In genomic region chr20:4673371-4674001, GRCh38 we compare ENCODE assay signal across 24 cellular contexts. TPM values are rescaled to one million over a fixed set of nuclear protein-coding genes. Genes with fewer than 3 reads are reported as not detected.
DNase-seq lines count a peak whose midpoint lies in the region; ATAC-seq, FAIRE-seq and TF ChIP-seq lines count a peak whose summit lies in the region.
"Had no signal": no experiment of that assay in that cellular context is flagged by ENCODE, and none has a peak within 500 bp of the region (broad histone marks: within the 10 kb centered on the region; RNA-seq: fewer than 3 reads in every experiment).

No MANE protein-coding gene starts in this region.

- BruUV-seq in PC-3 (replicated peaks; lab: Mats Ljungman, UMichigan) = no TSS peak

- no peak overlapping the region for H2BK5ac ChIP-seq in H1 (ENCODE audit: low read depth, low read length)

- 72% methylated on average over 5 of the region's 5 CpGs; no CpG with 5 or more reads in 1 of the 2 experiments for WGBS in H1 (ENCODE audit: extremely low coverage in 1 of 2, insufficient coverage in 1 of 2, insufficient read length in 1 of 2, insufficient replicate concordance in 2 of 2, low coverage in 1 of 2, low lambda C conversion rate in 2 of 2, missing lambda C conversion rate in 1 of 2), 2 experiments
- WGBS in mesodermal cell (ENCODE audit: insufficient coverage in 2 of 2), 2 experiments = 65 to 75% methylated on average over 5 of the region's 5 CpGs

- H3K27me3 ChIP-seq in GM23338 (ENCODE audit: insufficient read depth) = no peaks in the 10 kb centered on the region
- H3K27me3 ChIP-seq in PC-3 (ENCODE audit: low read length) = no peaks in the 10 kb centered on the region
- no peaks in the 10 kb centered on the region for H3K27me3 ChIP-seq in H1 (replicated peaks in 1 of 4; ENCODE audit: control insufficient read depth in 3 of 4, extremely low read depth in 1 of 4, insufficient read depth in 3 of 4, low read length in 3 of 4)
- H3K27me3 ChIP-seq: Peyer's patch, SJSA1 had no signal

- no peak for TF ChIP-seq EP300 in H1 (IDR thresholded peaks at IDR 0.05; ENCODE audit: borderline replicate concordance in 1 of 2, low read depth in 2 of 2, low read length in 2 of 2)

- TF ChIP-seq POLR2A in H1 (IDR thresholded peaks at IDR 0.05; ENCODE audit: control extremely low read depth in 1 of 2, low read depth in 2 of 2, low read length in 2 of 2) = no peak
- TF ChIP-seq POLR2A in GM12891 (IDR thresholded peaks at IDR 0.05; ENCODE audit: low read depth, low read length) = no peak

- intact Hi-C loops in PC-3 (cut with micrococcal nuclease) = no loop called here

- H2BK120ac ChIP-seq in H1 (replicated peaks; ENCODE audit: low read depth, low read length) = no peak overlapping the region

- FAIRE-seq in H1 (lab: Jason Lieb, UNC) (no peak), GM12891 (lab: Jason Lieb, UNC) (no peak)
- FAIRE-seq: GM12878, H54 had no signal

- H3K4me3 Mint-ChIP-seq in GM23338 = no peak overlapping the region
- H3K4me3 Mint-ChIP-seq in activated CD8-positive, alpha-beta memory T cell treated with anti-CD3 and anti-CD28 coated beads, Interleukin-2, amount 10 ng/mL, durations not matched to agents 7 days and 5 days = no peak overlapping the region
- H3K4me3 Mint-ChIP-seq: CD4-positive, CD25-positive, alpha-beta regulatory T cell had no signal

- peaks cover 15% of the 10 kb centered on the region for H3K4me1 Mint-ChIP-seq in GM23338
- peaks cover 15% of the 10 kb centered on the region for H3K4me1 Mint-ChIP-seq in activated CD8-positive, alpha-beta memory T cell treated with anti-CD3 and anti-CD28 coated beads, Interleukin-2, amount 10 ng/mL, durations not matched to agents 7 days and 5 days

- no peaks in the 10 kb centered on the region for H3K36me3 Mint-ChIP-seq in GM23338 (ENCODE audit: low read depth)
- H3K36me3 Mint-ChIP-seq in activated CD8-positive, alpha-beta memory T cell treated with anti-CD3 and anti-CD28 coated beads, Interleukin-2, amount 10 ng/mL, durations not matched to agents 7 days and 5 days = peaks cover 3% of the 10 kb centered on the region
- H3K36me3 Mint-ChIP-seq: CD4-positive, CD25-positive, alpha-beta regulatory T cell had no signal

- no peak overlapping the region for H3K9ac ChIP-seq in PC-3 (ENCODE audit: low read length)
- no peak overlapping the region for H3K9ac ChIP-seq in H1 (replicated peaks in 1 of 4; ENCODE audit: extremely low read depth in 1 of 4, low read depth in 3 of 4, low read length in 3 of 4)

- H3K27me3 Mint-ChIP-seq in GM23338 (ENCODE audit: insufficient read depth, low read depth, poor library complexity) = peaks cover 15% of the 10 kb centered on the region
- H3K27me3 Mint-ChIP-seq in activated CD8-positive, alpha-beta memory T cell treated with anti-CD3 and anti-CD28 coated beads, Interleukin-2, amount 10 ng/mL, durations not matched to agents 7 days and 5 days = peaks cover 10% of the 10 kb centered on the region

- H3K9me2 ChIP-seq in GM23338 (ENCODE audit: insufficient read depth) = peaks cover 7% of the 10 kb centered on the region; the same call in 1 of the 2 replicates
- H3K9me2 ChIP-seq in PC-3 (replicated peaks; ENCODE audit: low read length) = no peaks in the 10 kb centered on the region

- H3K27ac Mint-ChIP-seq in GM23338 = no peak overlapping the region
- H3K27ac Mint-ChIP-seq in activated CD8-positive, alpha-beta memory T cell treated with anti-CD3 and anti-CD28 coated beads, Interleukin-2, amount 10 ng/mL, durations not matched to agents 7 days and 5 days = no peak overlapping the region
- H3K27ac Mint-ChIP-seq: CD4-positive, CD25-positive, alpha-beta regulatory T cell had no signal

- H3K14ac ChIP-seq in H1 (ENCODE audit: insufficient read length) = no peak overlapping the region

- no peak overlapping the region for H3K4me2 ChIP-seq in GM23338
- no peak overlapping the region for H3K4me2 ChIP-seq in PC-3 (ENCODE audit: low read length)
- H3K4me2 ChIP-seq in H1 (ENCODE audit: insufficient read depth in 1 of 2, low read depth in 2 of 2, low read length in 2 of 2) = no peak overlapping the region

- no peak overlapping the region for H3K18ac ChIP-seq in H1 (ENCODE audit: extremely low read depth, low read length)

- H3K9me3 ChIP-seq in PC-3 (ENCODE audit: low read length) (no peaks in the 10 kb centered on the region), H1 (ENCODE audit: insufficient read depth in 2 of 2, low read depth in 1 of 2, low read length in 1 of 2) (no peaks in the 10 kb centered on the region), mesodermal cell (ENCODE audit: control insufficient read depth, low read length) (no peaks in the 10 kb centered on the region)
- H3K9me3 ChIP-seq: Peyer's patch, SJSA1 had no signal

- DNase-seq in GM23338 (ENCODE audit: low spot score) (no peak), PC-3 (no peak), H1 (ENCODE audit: low read depth in 1 of 2, low spot score in 2 of 2) (no peak), ecto neural progenitor cell (ENCODE audit: low spot score) (no peak), iPS-NIHi11 (ENCODE audit: low spot score) (no peak), GM12891 (ENCODE audit: insufficient read length, low spot score) (no peak)
- no peak for DNase-seq in activated CD8-positive, alpha-beta memory T cell treated with anti-CD3 and anti-CD28 coated beads, Interleukin-2, amount 10 ng/mL, durations not matched to agents 7 days and 5 days
- DNase-seq: CD4-positive, CD25-positive, alpha-beta regulatory T cell; COR-L47; DMS79 treated with DMSO at 0.1 percent for 48 hours; KBM-7; MM.1S; NCI-H1092; NCI-H1436; NCI-H187 treated with DMSO at 0.1 percent for 48 hours; NCI-H2107; NCI-H748 treated with DMSO at 0.1 percent for 48 hours; Peyer's patch had no signal

- H4K20me1 ChIP-seq in GM23338 (replicated peaks; ENCODE audit: insufficient read depth) = no peaks in the 10 kb centered on the region
- no peaks in the 10 kb centered on the region for H4K20me1 ChIP-seq in PC-3 (ENCODE audit: low read length)
- H4K20me1 ChIP-seq in H1 (replicated peaks in 1 of 2; ENCODE audit: control insufficient read depth in 1 of 2, insufficient read depth in 2 of 2, low read length in 2 of 2) = no peaks in the 10 kb centered on the region

- peaks cover 5% of the 10 kb centered on the region; the same call in 1 of the 2 replicates for H3K4me1 ChIP-seq in GM23338 (ENCODE audit: insufficient read depth)
- H3K4me1 ChIP-seq in PC-3 (ENCODE audit: insufficient read depth, low read length) = no peaks in the 10 kb centered on the region
- peaks cover 0 to 7% (median 2%) of the 10 kb centered on the region in 4 experiments; a peak in 2 of 7 replicates for H3K4me1 ChIP-seq in H1 (replicated peaks in 1 of 4; ENCODE audit: control insufficient read depth in 3 of 4, insufficient read depth in 4 of 4, low read length in 3 of 4)
- H3K4me1 ChIP-seq in mesodermal cell (ENCODE audit: control insufficient read depth, insufficient read depth, low read length, poor library complexity, severe bottlenecking) = peaks cover 11% of the 10 kb centered on the region
- H3K4me1 ChIP-seq: Peyer's patch had no signal

- H2BK12ac ChIP-seq in H1 (ENCODE audit: low read depth, low read length) = no peak overlapping the region

- H2AFZ ChIP-seq in GM23338 (peak overlapping the region; percentile 83; the same call in 1 of the 2 replicates), PC-3 (ENCODE audit: low read length) (peak overlapping the region; percentile 9; the same call in 1 of the 2 replicates), H1 (ENCODE audit: low read length) (peak overlapping the region; percentile 67)

- H3K36me3 ChIP-seq in GM23338 (ENCODE audit: insufficient read depth) (no peaks in the 10 kb centered on the region), PC-3 (ENCODE audit: low read depth, low read length) (no peaks in the 10 kb centered on the region), H1 (ENCODE audit: control insufficient read depth in 2 of 4, insufficient read depth in 4 of 4, low read length in 3 of 4) (no peaks in the 10 kb centered on the region), mesodermal cell (ENCODE audit: control insufficient read depth, insufficient read depth, low read length) (no peaks in the 10 kb centered on the region)
- H3K36me3 ChIP-seq: Peyer's patch, SJSA1 had no signal

- H3F3A ChIP-seq in GM23338 (replicated peaks; ENCODE audit: low read depth) (no peaks in the 10 kb centered on the region), PC-3 (ENCODE audit: low read length, unreplicated experiment) (no peaks in the 10 kb centered on the region)

- no peak overlapping the region for H4K5ac ChIP-seq in H1 (ENCODE audit: insufficient read length, low read depth, low read length)

- H3K9me3 Mint-ChIP-seq in GM23338 = peaks cover 2% of the 10 kb centered on the region; the same call in 1 of the 3 replicates
- no peaks in the 10 kb centered on the region for H3K9me3 Mint-ChIP-seq in activated CD8-positive, alpha-beta memory T cell treated with anti-CD3 and anti-CD28 coated beads, Interleukin-2, amount 10 ng/mL, durations not matched to agents 7 days and 5 days (ENCODE audit: low read depth)
- H3K9me3 Mint-ChIP-seq: CD4-positive, CD25-positive, alpha-beta regulatory T cell had no signal

- H3K56ac ChIP-seq in H1 (replicated peaks; ENCODE audit: insufficient read length, low read depth, low read length) = no peak overlapping the region

- TF ChIP-seq CTCF in GM23338 (conservative IDR thresholded peaks at IDR 0.05; ENCODE audit: low read depth in 2 of 2) (no peak), PC-3 (conservative IDR thresholded peaks at IDR 0.05; ENCODE audit: low read depth, low read length) (no peak), H1 (IDR thresholded peaks at IDR 0.05; ENCODE audit: control extremely low read depth in 1 of 3, insufficient read depth in 1 of 3, low read depth in 1 of 3, low read length in 3 of 3) (no peak)

- CTCF ChIA-PET in PC-3 (lab: Charles Lee) (no interaction called here), H1 (lab: Charles Lee; ENCODE audit: partially characterized antibody) (interaction anchor here (1.0 kb wide), 1 partner anchor 18 kb away, joined by 3 read pairs; no protein-coding TSS in a partner anchor)
- CTCF ChIA-PET in activated CD8-positive, alpha-beta memory T cell treated with anti-CD3 and anti-CD28 coated beads, Interleukin-2, amount 10 ng/mL, durations not matched to agents 7 days and 5 days (lab: Charles Lee) = interaction anchor here (1.0 kb wide), 2 partner anchors 8 to 60 kb away, joined by 3 read pairs; no protein-coding TSS in a partner anchor

- ATAC-seq in GM23338 (no peak), PC-3 (no peak)
- ATAC-seq in activated CD8-positive, alpha-beta memory T cell treated with anti-CD3 and anti-CD28 coated beads, Interleukin-2, amount 10 ng/mL, durations not matched to agents 7 days and 5 days = no peak
- ATAC-seq: GM12878 had no signal

- no peaks in the 10 kb centered on the region for H3K79me1 ChIP-seq in H1 (ENCODE audit: low read depth, low read length)

- no peaks in the 10 kb centered on the region for H3K79me2 ChIP-seq in GM23338 (replicated peaks; ENCODE audit: insufficient read depth)
- H3K79me2 ChIP-seq in PC-3 (ENCODE audit: low read length) = no peaks in the 10 kb centered on the region
- no peaks in the 10 kb centered on the region for H3K79me2 ChIP-seq in H1 (ENCODE audit: control insufficient read depth in 1 of 2, insufficient read depth in 2 of 2, low read length in 2 of 2)

- no peak overlapping the region for H2AK5ac ChIP-seq in H1 (ENCODE audit: low read depth, low read length)

- POLR2A ChIA-PET in PC-3 (lab: Charles Lee; ENCODE audit: unreplicated experiment) = no interaction called here
- POLR2A ChIA-PET in H1 (lab: Charles Lee; ENCODE audit: partially characterized antibody) = interaction anchor here (0.9 to 1.2 kb wide), 2 partner anchors 8 to 9 kb away, joined by 3 to 4 read pairs; no protein-coding TSS in a partner anchor

- no peak overlapping the region for H4K91ac ChIP-seq in H1 (replicated peaks; ENCODE audit: insufficient read length, low read length)

- H2BK15ac ChIP-seq in H1 (ENCODE audit: low read length) = no peak overlapping the region

- H3K23ac ChIP-seq in H1 (ENCODE audit: insufficient read length) = no peak overlapping the region

- H2BK20ac ChIP-seq in H1 (ENCODE audit: low read length) = no peak overlapping the region

- no peak for TF ChIP-seq RAD21 in H1 (IDR thresholded peaks at IDR 0.05 in 1 of 2, conservative IDR thresholded peaks at IDR 0.05 in 1 of 2; ENCODE audit: low read depth in 2 of 2, low read length in 2 of 2)

- H3K4ac ChIP-seq in H1 (replicated peaks; ENCODE audit: insufficient read length, low read depth, low read length) = no peak overlapping the region

- H3K27ac ChIP-seq in GM23338 (ENCODE audit: low read depth) (no peak overlapping the region), PC-3 (ENCODE audit: low read length) (no peak overlapping the region), H1 (ENCODE audit: low read depth, low read length) (no peak overlapping the region), mesodermal cell (ENCODE audit: low read depth, low read length, severe bottlenecking) (peak overlapping the region; percentile 51)
- H3K27ac ChIP-seq: Peyer's patch, SJSA1 had no signal

- no peak overlapping the region for H4K8ac ChIP-seq in H1 (ENCODE audit: extremely low read depth, insufficient read depth, low read length)

- no peaks in the 10 kb centered on the region for H3K23me2 ChIP-seq in H1 (ENCODE audit: low read depth, low read length)

- H3K4me3 ChIP-seq in GM23338 (no peak overlapping the region), PC-3 (ENCODE audit: low read length) (no peak overlapping the region), H1 (ENCODE audit: extremely low read depth in 1 of 4, insufficient read depth in 2 of 4, low read depth in 3 of 4, low read length in 4 of 4) (no peak overlapping the region), mesodermal cell (ENCODE audit: extremely low read depth, insufficient read depth, low read length, poor library complexity, severe bottlenecking) (no peak overlapping the region)
- H3K4me3 ChIP-seq: GM12878, Peyer's patch, SJSA1 had no signal

RNA-seq across cellular contexts. Expression of gene PRNP, which starts 12.8 kb away (rescaled TPM):
- total RNA-seq in GM23338 (2014; rRNA removed; shearing (Covaris generic)) = 17.9 and 18.3 TPM in 2 replicates
- 10.3 and 13.0 TPM in 2 replicates for polyA plus RNA-seq in GM23338 (2016; fragmentation: Nextera tagmentation; extraction: Ambion mirVana)
- total RNA-seq in PC-3 (2014; rRNA removed) = 274 and 312 TPM in 2 replicates
- 21.9 and 23.5 TPM in 2 replicates for total RNA-seq in H1 (2021; fragmentation: NEBNext Ultra II Directional; extraction: Animal tissue kit (Norgen Biotek cat#: 25700))
- polyA plus RNA-seq in H1 (2011; rRNA removed) = 18.9 and 25.8 TPM in 2 replicates
- 31.2 TPM for polyA plus RNA-seq in H1 (2011; cell fraction: cytosol; rRNA removed)
- polyA plus RNA-seq in H1 (2011; cell fraction: nucleus; rRNA removed) = 25.0 TPM
- 24.7 to 33.4 TPM (median 28.0 TPM) in 4 replicates for polyA plus RNA-seq in H1 (2012, experiment 1 of 2)
- polyA plus RNA-seq in H1 (2012, experiment 2 of 2) = 3.5 TPM
- polyA plus RNA-seq in H1 (2013, experiment 1 of 2) = 28.4 TPM
- 38.6 TPM for polyA plus RNA-seq in H1 (2013, experiment 2 of 2)
- polyA minus RNA-seq in H1 (2011; rRNA and poly(A)+ RNA removed) = 37.5 and 68.5 TPM in 2 replicates
- 25.4 TPM for polyA minus RNA-seq in H1 (2011; cell fraction: cytosol; rRNA and poly(A)+ RNA removed)
- polyA minus RNA-seq in H1 (2011; cell fraction: nucleus; rRNA and poly(A)+ RNA removed) = 14.9 TPM
- polyA plus RNA-seq in mesodermal cell (2013, experiment 1 of 2) = 84.4 TPM
- polyA plus RNA-seq in mesodermal cell (2013, experiment 2 of 2) = 93.7 TPM
- 5.0 TPM for polyA plus RNA-seq in GM12891 (2012; ENCODE audit: low read depth, missing spikeins)
- 10 to 100 TPM; 37.4 to 50.4 TPM for total RNA-seq in activated CD8-positive, alpha-beta memory T cell treated with anti-CD3 and anti-CD28 coated beads, Interleukin-2, amount 10 ng/mL, durations not matched to agents 7 days and 5 days

RNA-seq across cellular contexts. Expression of gene PRND, which starts 48.2 kb away (rescaled TPM):
- 0.10 TPM in 1 of 2 replicates, not detected in the other for total RNA-seq in GM23338 (2014; rRNA removed; shearing (Covaris generic))
- polyA plus RNA-seq in GM23338 (2016; fragmentation: Nextera tagmentation; extraction: Ambion mirVana) (0.09 TPM in 1 of 2 replicates, not detected in the other), H1 (2011; rRNA removed) (0.03 and 0.09 TPM in 2 replicates)
- total RNA-seq in PC-3 (2014; rRNA removed) = not detected in 2 replicates
- 0.08 and 0.11 TPM in 2 replicates for total RNA-seq in H1 (2021; fragmentation: NEBNext Ultra II Directional; extraction: Animal tissue kit (Norgen Biotek cat#: 25700))
- 0.05 TPM for polyA plus RNA-seq in H1 (2011; cell fraction: cytosol; rRNA removed)
- 0.09 TPM for polyA plus RNA-seq in H1 (2011; cell fraction: nucleus; rRNA removed)
- polyA plus RNA-seq in H1 (2012, experiment 1 of 2) = 0.14 to 0.17 TPM in 2 of 4 replicates, not detected in the others
- not detected for polyA plus RNA-seq in H1 (2012, experiment 2 of 2)
- 0.04 TPM for polyA plus RNA-seq in H1 (2013, experiment 1 of 2)
- 0.06 TPM for polyA plus RNA-seq in H1 (2013, experiment 2 of 2)
- 0.05 and 0.06 TPM in 2 replicates for polyA minus RNA-seq in H1 (2011; rRNA and poly(A)+ RNA removed)
- not detected for polyA minus RNA-seq in H1 (2011; cell fraction: cytosol; rRNA and poly(A)+ RNA removed)
- not detected for polyA minus RNA-seq in H1 (2011; cell fraction: nucleus; rRNA and poly(A)+ RNA removed)
- polyA plus RNA-seq in mesodermal cell (2013, experiment 1 of 2) = 20.3 TPM
- 11.7 TPM for polyA plus RNA-seq in mesodermal cell (2013, experiment 2 of 2)
- not detected for polyA plus RNA-seq in GM12891 (2012; ENCODE audit: low read depth, missing spikeins)
- total RNA-seq in activated CD8-positive, alpha-beta memory T cell treated with anti-CD3 and anti-CD28 coated beads, Interleukin-2, amount 10 ng/mL, durations not matched to agents 7 days and 5 days = not detected
- total RNA-seq: CD4-positive, CD25-positive, alpha-beta regulatory T cell; GM12878; NCI-H460; Peyer's patch; SJSA1 had no signal
- polyA plus RNA-seq: BJ, GM12878 had no signal

Comparison
In these comparisons a context has a peak if more than half of its experiments do, and no peak if none do; other contexts are left out.
1. H2AFZ ChIP-seq: peak in every context shown above with its lines; median percentile 83 in GM23338; 67 in H1; 9 in PC-3.